Comparison of ENCODE assay signal across 8 cellular contexts in genomic region chr19:17073869-17074627, GRCh38. TPM values are rescaled to one million over a fixed set of nuclear protein-coding genes. Genes with fewer than 3 reads are reported as not detected.
DNase-seq lines count a peak whose midpoint lies in the region; ATAC-seq and TF ChIP-seq lines count a peak whose summit lies in the region.

No MANE protein-coding gene starts in this region.

- peaks cover 42% of the 10 kb centered on the region for H3K36me3 Mint-ChIP-seq in activated CD8-positive, alpha-beta memory T cell treated with anti-CD3 and anti-CD28 coated beads, Interleukin-2, amount 10 ng/mL, durations not matched to agents 7 days and 5 days
- peaks cover 14% of the 10 kb centered on the region for H3K36me3 Mint-ChIP-seq in neural progenitor cell

- peaks cover 68% of the 10 kb centered on the region for H4K20me1 ChIP-seq in neural progenitor cell (ENCODE audit: low read depth)

- peak overlapping the region; percentile 93 for H3K4me2 ChIP-seq in neural progenitor cell

- H2AFZ ChIP-seq in neural progenitor cell (replicated peaks): no peak overlapping the region

- peaks cover 57% of the 10 kb centered on the region for H3K79me2 ChIP-seq in neural progenitor cell (ENCODE audit: low read depth)

- peak; percentile 43 for DNase-seq in activated CD8-positive, alpha-beta memory T cell treated with anti-CD3 and anti-CD28 coated beads, Interleukin-2, amount 10 ng/mL, durations not matched to agents 7 days and 5 days
- no peak for DNase-seq in activated CD8-positive, alpha-beta memory T cell treated with anti-CD3 and anti-CD28 coated beads for 24 hours
- DNase-seq in NCI-H748 treated with DMSO at 0.1 percent for 48 hours (lab: John Stamatoyannopoulos, UW) (peak; percentile 11), neural progenitor cell (ENCODE audit: low spot score) (no peak), CD1c-positive myeloid dendritic cell (ENCODE audit: extremely low spot score) (no peak), body of pancreas (no peak)
- no peak for DNase-seq in stimulated activated CD4-positive, alpha-beta T cell treated with anti-CD3 and anti-CD28 coated beads, Interleukin-4, amount 100 ng/mL, for 1 hour

- H3K9ac ChIP-seq in duodenal mucosa (ENCODE audit: low read depth in 1 of 2, low read length in 2 of 2) (peak overlapping the region; percentile 85 to 95), neural progenitor cell (peak overlapping the region; percentile 67)

- no peak for TF ChIP-seq CTCF in neural progenitor cell (IDR thresholded peaks at IDR 0.05)
- no peak for TF ChIP-seq CTCF in body of pancreas (IDR thresholded peaks at IDR 0.05)

- H3K9me3 ChIP-seq in duodenal mucosa (ENCODE audit: control insufficient read depth in 1 of 2, low read length in 2 of 2) (no peaks in the 10 kb centered on the region), neural progenitor cell (ENCODE audit: low read depth) (no peaks in the 10 kb centered on the region), body of pancreas (no peaks in the 10 kb centered on the region)

- H3K27me3 ChIP-seq in duodenal mucosa (ENCODE audit: control insufficient read depth in 1 of 2, insufficient read depth in 2 of 2, low read length in 2 of 2) (no peaks in the 10 kb centered on the region), neural progenitor cell (peaks cover 8% of the 10 kb centered on the region), body of pancreas (no peaks in the 10 kb centered on the region)

- peak overlapping the region; percentile 96 for H3K27ac Mint-ChIP-seq in activated CD8-positive, alpha-beta memory T cell treated with anti-CD3 and anti-CD28 coated beads, Interleukin-2, amount 10 ng/mL, durations not matched to agents 7 days and 5 days
- H3K27ac Mint-ChIP-seq in neural progenitor cell: peak overlapping the region; percentile 91

- H3K4me1 ChIP-seq in duodenal mucosa (ENCODE audit: control insufficient read depth in 1 of 2, insufficient read depth in 2 of 2, low read length in 2 of 2) (peaks cover 32 to 41% of the 10 kb centered on the region in 2 donors), neural progenitor cell (peaks cover 15% of the 10 kb centered on the region), body of pancreas (peaks cover 25% of the 10 kb centered on the region)

- H3K36me3 ChIP-seq in duodenal mucosa (ENCODE audit: control insufficient read depth in 1 of 2, insufficient read depth in 2 of 2, low read length in 2 of 2) (peaks cover 0 to 12% of the 10 kb centered on the region in 2 donors), neural progenitor cell (no peaks in the 10 kb centered on the region), body of pancreas (replicated peaks in 1 of 2; ENCODE audit: insufficient read depth in 1 of 2, low read depth in 2 of 2) (no peaks in the 10 kb centered on the region)

- intact Hi-C loops in body of pancreas (cut with DNase I): loop anchor here (10.0 kb wide), 1 partner anchor 141 kb away; the partner anchor contains the start of gene USE1

- H3K27me3 Mint-ChIP-seq in activated CD8-positive, alpha-beta memory T cell treated with anti-CD3 and anti-CD28 coated beads, Interleukin-2, amount 10 ng/mL, durations not matched to agents 7 days and 5 days: no peaks in the 10 kb centered on the region
- H3K27me3 Mint-ChIP-seq in neural progenitor cell (ENCODE audit: insufficient read depth, low read depth): peaks cover 6% of the 10 kb centered on the region

- H3K9me3 Mint-ChIP-seq in activated CD8-positive, alpha-beta memory T cell treated with anti-CD3 and anti-CD28 coated beads, Interleukin-2, amount 10 ng/mL, durations not matched to agents 7 days and 5 days (ENCODE audit: low read depth): no peaks in the 10 kb centered on the region
- H3K9me3 Mint-ChIP-seq in neural progenitor cell: no peaks in the 10 kb centered on the region

- H3F3A ChIP-seq in neural progenitor cell (ENCODE audit: low read depth): peaks cover 4% of the 10 kb centered on the region

- 43 to 55% methylated on average over 18 of the region's 18 CpGs for WGBS in body of pancreas, 2 donors

- H3K4me1 Mint-ChIP-seq in activated CD8-positive, alpha-beta memory T cell treated with anti-CD3 and anti-CD28 coated beads, Interleukin-2, amount 10 ng/mL, durations not matched to agents 7 days and 5 days: peaks cover 46% of the 10 kb centered on the region
- H3K4me1 Mint-ChIP-seq in neural progenitor cell: peaks cover 49% of the 10 kb centered on the region

- H3K27ac ChIP-seq in duodenal mucosa (ENCODE audit: low read depth, low read length) (no peak overlapping the region), neural progenitor cell (no peak overlapping the region), body of pancreas (peak overlapping the region in 2 of 4 donors; percentile 82 to 87)

- peak overlapping the region; percentile 100 for H3K4me3 Mint-ChIP-seq in activated CD8-positive, alpha-beta memory T cell treated with anti-CD3 and anti-CD28 coated beads, Interleukin-2, amount 10 ng/mL, durations not matched to agents 7 days and 5 days
- H3K4me3 Mint-ChIP-seq in neural progenitor cell: peak overlapping the region; percentile 99

- ATAC-seq in activated CD8-positive, alpha-beta memory T cell treated with anti-CD3 and anti-CD28 coated beads, Interleukin-2, amount 10 ng/mL, durations not matched to agents 7 days and 5 days: no peak
- ATAC-seq in body of pancreas: no peak

- CTCF ChIA-PET in activated CD8-positive, alpha-beta memory T cell treated with anti-CD3 and anti-CD28 coated beads, Interleukin-2, amount 10 ng/mL, durations not matched to agents 7 days and 5 days (lab: Charles Lee): interaction anchor here (0.7 to 4.2 kb wide), 8 partner anchors 8 to 487 kb away, joined by 3 to 26 read pairs (median 3); partner anchors contain the start of gene OCEL1

- no peak for TF ChIP-seq POLR2A in body of pancreas (IDR thresholded peaks at IDR 0.05)

- H3K4me3 ChIP-seq in duodenal mucosa (ENCODE audit: low read depth in 1 of 2, low read length in 2 of 2) (peak overlapping the region; percentile 96 to 97), neural progenitor cell (peak overlapping the region; percentile 64), body of pancreas (no peak overlapping the region)

RNA-seq across cellular contexts. Expression of gene HAUS8, which starts 1.2 kb away (rescaled TPM):
- total RNA-seq in activated CD8-positive, alpha-beta memory T cell treated with anti-CD3 and anti-CD28 coated beads, Interleukin-2, amount 10 ng/mL, durations not matched to agents 7 days and 5 days: 10 to 100 TPM; 62.1 to 73.0 TPM
- total RNA-seq in neural progenitor cell (ENCODE audit: low replicate concordance) (15.6 and 16.3 TPM in 2 replicates), body of pancreas (1 to 10 TPM; 1.6 to 2.3 TPM)

RNA-seq across cellular contexts. Expression of gene MYO9B, which starts 1.5 kb away (rescaled TPM):
- 100 to 1,000 TPM; 280 to 356 TPM for total RNA-seq in activated CD8-positive, alpha-beta memory T cell treated with anti-CD3 and anti-CD28 coated beads, Interleukin-2, amount 10 ng/mL, durations not matched to agents 7 days and 5 days
- total RNA-seq in neural progenitor cell (ENCODE audit: low replicate concordance) (38.5 and 42.2 TPM in 2 replicates), body of pancreas (10 to 100 TPM; 26.2 to 56.0 TPM)

RNA-seq across cellular contexts. Expression of gene CPAMD8, which starts 47.4 kb away (rescaled TPM):
- 1 to 10 TPM in 1 of 2 experiments, under 1 TPM in 1; 0.21 to 1.3 TPM for total RNA-seq in activated CD8-positive, alpha-beta memory T cell treated with anti-CD3 and anti-CD28 coated beads, Interleukin-2, amount 10 ng/mL, durations not matched to agents 7 days and 5 days
- total RNA-seq in neural progenitor cell (ENCODE audit: low replicate concordance): 16.3 and 36.8 TPM in 2 replicates
- 1 to 10 TPM; 2.0 to 5.2 TPM for total RNA-seq in body of pancreas

Comparison
In these comparisons a context has a peak if more than half of its experiments do, and no peak if none do; other contexts are left out.
1. DNase-seq: peak in activated CD8-positive, alpha-beta memory T cell treated with anti-CD3 and anti-CD28 coated beads, Interleukin-2, amount 10 ng/mL, durations not matched to agents 7 days and 5 days (single experiment) and NCI-H748 treated with DMSO at 0.1 percent for 48 hours (single experiment); none in activated CD8-positive, alpha-beta memory T cell treated with anti-CD3 and anti-CD28 coated beads for 24 hours (single experiment), neural progenitor cell (single experiment), CD1c-positive myeloid dendritic cell (single experiment), stimulated activated CD4-positive, alpha-beta T cell treated with anti-CD3 and anti-CD28 coated beads, Interleukin-4, amount 100 ng/mL, for 1 hour (single experiment) and body of pancreas (0 of 4).
2. H3K4me3 ChIP-seq: peak in duodenal mucosa (2 of 2) and neural progenitor cell (single experiment); none in body of pancreas (0 of 2).